In the genomic region with DNA sequence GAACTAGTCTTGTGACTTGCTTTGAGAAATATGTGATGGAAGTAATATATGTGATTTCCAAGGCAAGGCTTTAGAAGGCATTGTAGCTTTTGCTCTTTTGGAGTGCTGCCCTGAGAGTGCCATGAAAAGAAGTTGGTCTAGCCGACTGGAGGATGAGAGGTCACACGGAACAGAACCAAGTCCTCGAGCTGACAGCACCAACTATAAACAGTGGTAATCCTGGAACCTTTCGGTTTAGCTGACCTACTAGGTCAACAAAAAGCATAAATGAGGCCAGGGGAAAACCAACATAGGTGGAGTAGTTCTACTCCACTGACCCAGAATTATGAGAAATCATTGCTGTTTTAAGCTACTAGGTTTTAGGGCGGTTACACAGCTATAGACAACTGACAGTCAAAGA, we compare ENCODE assay signal across 9 cellular contexts. TPM values are rescaled to one million over a fixed set of nuclear protein-coding genes. Genes with fewer than 3 reads are reported as not detected.
A peak's percentile ranks its signal among the peaks of the same experiment; 100 is the strongest.
DNase-seq lines count a peak whose midpoint lies in the region; ATAC-seq and TF ChIP-seq lines count a peak whose summit lies in the region.
"Had no signal": no experiment of that assay in that cellular context is flagged by ENCODE, and none has a peak within 500 bp of the region (broad histone marks: within the 10 kb centered on the region; RNA-seq: fewer than 3 reads in every experiment).

No MANE protein-coding gene starts in this region.

- H3K4me1 ChIP-seq in DOHH2 (ENCODE audit: control insufficient read depth, low read length) (peaks cover 62% of the 10 kb centered on the region), Karpas-422 (ENCODE audit: low read length) (peaks cover 26% of the 10 kb centered on the region), neural progenitor cell (peaks cover 22% of the 10 kb centered on the region), adrenal gland (replicated peaks in 1 of 2) (peaks cover 15 to 53% of the 10 kb centered on the region in 2 donors)
- peaks cover 20% of the 10 kb centered on the region for H3K4me1 ChIP-seq in effector memory CD4-positive, alpha-beta T cell (ENCODE audit: control insufficient read depth, insufficient read depth, low read length, poor library complexity, severe bottlenecking)

- no peaks in the 10 kb centered on the region for H3K27me3 ChIP-seq in DOHH2 (ENCODE audit: control insufficient read depth, low read length)
- H3K27me3 ChIP-seq in Karpas-422 (ENCODE audit: low read length) = no peaks in the 10 kb centered on the region
- no peaks in the 10 kb centered on the region for H3K27me3 ChIP-seq in effector memory CD4-positive, alpha-beta T cell (replicated peaks; ENCODE audit: control insufficient read depth, insufficient read depth, low read length, poor library complexity, severe bottlenecking)
- H3K27me3 ChIP-seq in neural progenitor cell = no peaks in the 10 kb centered on the region
- no peaks in the 10 kb centered on the region for H3K27me3 ChIP-seq in adrenal gland

- peaks cover 89% of the 10 kb centered on the region for H3K36me3 ChIP-seq in DOHH2 (ENCODE audit: control insufficient read depth, low read length)
- peaks cover 22% of the 10 kb centered on the region for H3K36me3 ChIP-seq in Karpas-422 (ENCODE audit: insufficient read depth, low read length)
- H3K36me3 ChIP-seq in effector memory CD4-positive, alpha-beta T cell (ENCODE audit: control insufficient read depth, insufficient read depth, low read length) = peaks cover 13% of the 10 kb centered on the region
- no peaks in the 10 kb centered on the region for H3K36me3 ChIP-seq in neural progenitor cell
- H3K36me3 ChIP-seq in adrenal gland (replicated peaks in 1 of 2) = no peaks in the 10 kb centered on the region

- H3K9ac ChIP-seq in Karpas-422 (ENCODE audit: low read length) = peak overlapping the region; percentile 87
- peak overlapping the region; percentile 93 for H3K9ac ChIP-seq in neural progenitor cell

- peaks cover 47% of the 10 kb centered on the region for H4K20me1 ChIP-seq in DOHH2 (ENCODE audit: control insufficient read depth, insufficient read depth, low read depth, low read length)
- peaks cover 35% of the 10 kb centered on the region for H4K20me1 ChIP-seq in Karpas-422 (ENCODE audit: insufficient read depth, low read depth, low read length)
- H4K20me1 ChIP-seq in neural progenitor cell (ENCODE audit: low read depth) = peaks cover 55% of the 10 kb centered on the region

- DNase-seq in Karpas-422 (no peak), neural progenitor cell (ENCODE audit: low spot score) (no peak), COLO829 (ENCODE audit: low spot score) (no peak), adrenal gland (no peak), DMS 273 treated with DMSO at 0.1 percent for 48 hours (lab: John Stamatoyannopoulos, UW) (no peak)
- DNase-seq in effector memory CD4-positive, alpha-beta T cell = no peak
- DNase-seq: KG1 had no signal

- no peaks in the 10 kb centered on the region for H3K9me3 Mint-ChIP-seq in neural progenitor cell

- H3K4me1 Mint-ChIP-seq in neural progenitor cell = peaks cover 18% of the 10 kb centered on the region

- no peak for TF ChIP-seq POLR2A in adrenal gland (IDR thresholded peaks at IDR 0.05)

- intact Hi-C loops in adrenal gland (cut with DNase I) = loop anchor here in 1 of 2 donors (10.0 kb wide), 1 partner anchor 52 kb away; no protein-coding TSS in a partner anchor

- H3K9me2 ChIP-seq in DOHH2 (replicated peaks; ENCODE audit: control insufficient read depth, low read length) (no peaks in the 10 kb centered on the region), Karpas-422 (replicated peaks; ENCODE audit: insufficient read depth, low read length) (no peaks in the 10 kb centered on the region)

- H3K9me3 ChIP-seq in DOHH2 (ENCODE audit: control insufficient read depth, insufficient read depth, low read length) (no peaks in the 10 kb centered on the region), Karpas-422 (ENCODE audit: low read length) (no peaks in the 10 kb centered on the region), neural progenitor cell (ENCODE audit: low read depth) (no peaks in the 10 kb centered on the region), adrenal gland (replicated peaks in 1 of 3) (peaks cover 0 to 3% (median 0%) of the 10 kb centered on the region in 3 donors)
- H3K9me3 ChIP-seq in effector memory CD4-positive, alpha-beta T cell (ENCODE audit: control insufficient read depth, low read length) = no peaks in the 10 kb centered on the region

- H3K79me2 ChIP-seq in DOHH2 (ENCODE audit: control insufficient read depth, low read length) (peaks cover 95% of the 10 kb centered on the region), Karpas-422 (ENCODE audit: low read length) (peaks cover 94% of the 10 kb centered on the region), neural progenitor cell (ENCODE audit: low read depth) (peaks cover 92% of the 10 kb centered on the region)

- H2AFZ ChIP-seq in Karpas-422 (ENCODE audit: low read length) (no peak overlapping the region), neural progenitor cell (replicated peaks) (no peak overlapping the region)

- no peak overlapping the region for H3K4me3 Mint-ChIP-seq in neural progenitor cell

- WGBS in adrenal gland, 4 donors = 39 to 58% (median 46%) methylated on average over 5 of the region's 5 CpGs

- no peak overlapping the region for H3K27ac Mint-ChIP-seq in neural progenitor cell

- H3K4me2 ChIP-seq in DOHH2 (ENCODE audit: low read length) (peak overlapping the region; percentile 80), Karpas-422 (ENCODE audit: low read depth, low read length, poor library complexity, severe bottlenecking) (peak overlapping the region; percentile 92), neural progenitor cell (peak overlapping the region; percentile 88)

- TF ChIP-seq CTCF in DOHH2 (IDR thresholded peaks at IDR 0.05; ENCODE audit: low read depth, low read length, poor library complexity, severe bottlenecking) (no peak), neural progenitor cell (IDR thresholded peaks at IDR 0.05) (no peak), adrenal gland (IDR thresholded peaks at IDR 0.05) (no peak)

- ATAC-seq in GM18520 (IDR thresholded peaks at IDR 0.05; ENCODE audit: unreplicated experiment) = no peak

- H3K36me3 Mint-ChIP-seq in neural progenitor cell = peaks cover 27% of the 10 kb centered on the region

- peak overlapping the region; percentile 86 for H3K4me3 ChIP-seq in DOHH2 (ENCODE audit: low read length)
- peak overlapping the region; percentile 85 for H3K4me3 ChIP-seq in Karpas-422 (ENCODE audit: low read length)
- H3K4me3 ChIP-seq in effector memory CD4-positive, alpha-beta T cell (ENCODE audit: insufficient read depth, low read depth, low read length, poor library complexity, severe bottlenecking) = peak overlapping the region; percentile 95
- peak overlapping the region; percentile 94 for H3K4me3 ChIP-seq in neural progenitor cell
- H3K4me3 ChIP-seq in adrenal gland = peak overlapping the region in 1 of 4 donors; percentile 74

- H3K27me3 Mint-ChIP-seq in neural progenitor cell (ENCODE audit: insufficient read depth, low read depth) = no peaks in the 10 kb centered on the region

- H3F3A ChIP-seq in DOHH2 (ENCODE audit: control insufficient read depth, insufficient read depth) (peaks cover 4% of the 10 kb centered on the region; the same call in 1 of the 2 replicates), neural progenitor cell (ENCODE audit: low read depth) (peaks cover 18% of the 10 kb centered on the region)

- H3K27ac ChIP-seq in DOHH2 (ENCODE audit: low read depth, low read length) = peak overlapping the region; percentile 85
- H3K27ac ChIP-seq in Karpas-422 (ENCODE audit: low read length) = no peak overlapping the region
- H3K27ac ChIP-seq in effector memory CD4-positive, alpha-beta T cell (ENCODE audit: insufficient read depth, low read length, poor library complexity, severe bottlenecking) = no peak overlapping the region
- no peak overlapping the region for H3K27ac ChIP-seq in neural progenitor cell
- H3K27ac ChIP-seq in adrenal gland = no peak overlapping the region

RNA-seq across cellular contexts. Expression of gene SELENOF, which starts 1.4 kb away (rescaled TPM):
- total RNA-seq in Karpas-422 (2014; rRNA removed; shearing (Covaris generic); ENCODE audit: low replicate concordance) = 118 and 197 TPM in 2 replicates
- total RNA-seq in neural progenitor cell (ENCODE audit: low replicate concordance) (121 and 241 TPM in 2 replicates), adrenal gland (100 to 1,000 TPM; 163 to 277 (median 204) TPM)
- 100 to 1,000 TPM in 1 of 3 donors, 10 to 100 TPM in 2; 54.1 to 394 (median 62.9) TPM for polyA plus RNA-seq in adrenal gland

RNA-seq across cellular contexts. Expression of gene HS2ST1, which starts 1.9 kb away (rescaled TPM):
- 9.6 and 18.7 TPM in 2 replicates for total RNA-seq in Karpas-422 (2014; rRNA removed; shearing (Covaris generic); ENCODE audit: low replicate concordance)
- total RNA-seq in neural progenitor cell (ENCODE audit: low replicate concordance) (21.1 and 33.2 TPM in 2 replicates), adrenal gland (100 to 1,000 TPM in 1 of 8 donors, 10 to 100 TPM in 7; 36.7 to 131 (median 46.5) TPM)
- polyA plus RNA-seq in adrenal gland = 10 to 100 TPM; 11.2 to 60.4 (median 12.9) TPM
